13 cellular contexts compared by ENCODE assay signal in genomic region chr19:19447536-19448237, GRCh38. TPM values are rescaled to one million over a fixed set of nuclear protein-coding genes. Genes with fewer than 3 reads are reported as not detected.
DNase-seq lines count a peak whose midpoint lies in the region; ATAC-seq and TF ChIP-seq lines count a peak whose summit lies in the region.
"Had no signal": no experiment of that assay in that cellular context is flagged by ENCODE, and none has a peak within 500 bp of the region (broad histone marks: within the 10 kb centered on the region; RNA-seq: fewer than 3 reads in every experiment).

No MANE protein-coding gene starts in this region.

- H2AFZ ChIP-seq in smooth muscle cell (ENCODE audit: low read depth): no peak overlapping the region

- intact Hi-C loops in activated CD8-positive, alpha-beta T cell treated with anti-CD3 and anti-CD28 coated beads for 36 hours (cut with micrococcal nuclease): no loop called here
- intact Hi-C loops in MCF 10A (cut with micrococcal nuclease): no loop called here

- H3K4me3 ChIP-seq in skeletal muscle tissue (ENCODE audit: low read length in 3 of 3) (peak overlapping the region in 1 of 3 donors; percentile 13), smooth muscle cell (no peak overlapping the region)
- H3K4me3 ChIP-seq: A549, SJCRH30 had no signal

- DNase-seq in activated CD4-positive, alpha-beta T cell treated with anti-CD3 and anti-CD28 coated beads for 48 hours: peak; percentile 45
- no peak for DNase-seq in activated CD4-positive, alpha-beta T cell treated with anti-CD3 and anti-CD28 coated beads for 1 hour
- DNase-seq in activated CD8-positive, alpha-beta T cell treated with anti-CD3 and anti-CD28 coated beads for 36 hours: peak; percentile 70
- peak; percentile 42 for DNase-seq in fibroblast of gingiva (ENCODE audit: low read depth)
- DNase-seq in OCI-M1 (lab: John Stamatoyannopoulos, UW): no peak
- DNase-seq in MCF 10A (ENCODE audit: unreplicated experiment): no peak
- DNase-seq in smooth muscle cell (lab: John Stamatoyannopoulos, UW; ENCODE audit: unreplicated experiment): no peak
- DNase-seq: left cardiac atrium, NCI-H2081 treated with DMSO at 0.1 percent for 48 hours, SJCRH30 had no signal

- no peaks in the 10 kb centered on the region for H3K27me3 ChIP-seq in skeletal muscle tissue (ENCODE audit: control insufficient read depth in 3 of 3, insufficient read depth in 3 of 3, low read length in 3 of 3)
- no peaks in the 10 kb centered on the region for H3K27me3 ChIP-seq in smooth muscle cell (ENCODE audit: low read depth)
- H3K27me3 ChIP-seq: SJCRH30 had no signal

- H3K4me1 ChIP-seq in skeletal muscle tissue (ENCODE audit: control insufficient read depth in 3 of 3, insufficient read depth in 3 of 3, low read length in 3 of 3) (peaks cover 32 to 56% (median 35%) of the 10 kb centered on the region in 3 donors), smooth muscle cell (ENCODE audit: low read depth) (peaks cover 4% of the 10 kb centered on the region)
- H3K4me1 ChIP-seq: A549 had no signal

- H3K79me2 ChIP-seq in smooth muscle cell (ENCODE audit: low read depth): peaks cover 98% of the 10 kb centered on the region

- peak; percentile 59 for ATAC-seq in activated CD8-positive, alpha-beta T cell treated with anti-CD3 and anti-CD28 coated beads for 36 hours
- ATAC-seq: A549 had no signal

- H3K9me3 Mint-ChIP-seq in activated CD8-positive, alpha-beta T cell treated with anti-CD3 and anti-CD28 coated beads for 36 hours: peaks cover 2% of the 10 kb centered on the region
- no peaks in the 10 kb centered on the region for H3K9me3 Mint-ChIP-seq in MCF 10A (ENCODE audit: unreplicated experiment)

- H3K4me2 ChIP-seq in smooth muscle cell: no peak overlapping the region
- H3K4me2 ChIP-seq: A549 had no signal

- H3K27ac ChIP-seq in skeletal muscle tissue (ENCODE audit: low read depth, low read length) (peak overlapping the region; percentile 46), smooth muscle cell (ENCODE audit: low read depth) (no peak overlapping the region)
- H3K27ac ChIP-seq: A549, epithelial cell of prostate, SJCRH30 had no signal

- H3K4me1 Mint-ChIP-seq in activated CD8-positive, alpha-beta T cell treated with anti-CD3 and anti-CD28 coated beads for 36 hours (ENCODE audit: low read depth): peaks cover 89% of the 10 kb centered on the region
- H3K4me1 Mint-ChIP-seq in MCF 10A (ENCODE audit: insufficient read depth, unreplicated experiment): peaks cover 31% of the 10 kb centered on the region

- peaks cover 25% of the 10 kb centered on the region for H3K36me3 Mint-ChIP-seq in activated CD8-positive, alpha-beta T cell treated with anti-CD3 and anti-CD28 coated beads for 36 hours (ENCODE audit: low read depth)
- H3K36me3 Mint-ChIP-seq in MCF 10A (ENCODE audit: insufficient read depth, unreplicated experiment): peaks cover 7% of the 10 kb centered on the region

- WGBS in smooth muscle cell (ENCODE audit: low lambda C conversion rate): 84% methylated on average over 15 of the region's 15 CpGs

- H4K20me1 ChIP-seq in smooth muscle cell (ENCODE audit: low read depth): peaks cover 100% of the 10 kb centered on the region

- CTCF ChIA-PET in activated CD8-positive, alpha-beta T cell treated with anti-CD3 and anti-CD28 coated beads for 36 hours (lab: Charles Lee): interaction anchor here (0.9 kb wide), 1 partner anchor 44 kb away, joined by 4 read pairs; no protein-coding TSS in a partner anchor
- CTCF ChIA-PET in MCF 10A (lab: Yijun Ruan, JAX): interaction anchor here (1.3 to 1.4 kb wide), 3 partner anchors 10 to 81 kb away, joined by 3 to 6 read pairs (median 3); no protein-coding TSS in a partner anchor

- H3K36me3 ChIP-seq in skeletal muscle tissue (ENCODE audit: control insufficient read depth in 3 of 3, insufficient read depth in 3 of 3, low read length in 3 of 3) (no peaks in the 10 kb centered on the region), smooth muscle cell (ENCODE audit: low read depth) (no peaks in the 10 kb centered on the region)

- H3K9me3 ChIP-seq in skeletal muscle tissue (ENCODE audit: control insufficient read depth in 3 of 3, low read length in 3 of 3) (no peaks in the 10 kb centered on the region), smooth muscle cell (replicated peaks; ENCODE audit: low read depth) (no peaks in the 10 kb centered on the region)
- H3K9me3 ChIP-seq: A549, SJCRH30 had no signal

- H3K27me3 Mint-ChIP-seq in activated CD8-positive, alpha-beta T cell treated with anti-CD3 and anti-CD28 coated beads for 36 hours: no peaks in the 10 kb centered on the region
- no peaks in the 10 kb centered on the region for H3K27me3 Mint-ChIP-seq in MCF 10A (ENCODE audit: insufficient read depth, unreplicated experiment)

- peak overlapping the region; percentile 10 to 62 (median 45) for H3K9ac ChIP-seq in skeletal muscle tissue (ENCODE audit: low read depth in 1 of 3, low read length in 3 of 3)
- no peak overlapping the region for H3K9ac ChIP-seq in smooth muscle cell (ENCODE audit: low read depth)

- no peak overlapping the region for H3K4me3 Mint-ChIP-seq in activated CD8-positive, alpha-beta T cell treated with anti-CD3 and anti-CD28 coated beads for 36 hours
- H3K4me3 Mint-ChIP-seq in MCF 10A (ENCODE audit: unreplicated experiment): no peak overlapping the region

- H3F3A ChIP-seq in smooth muscle cell (ENCODE audit: low read depth): peaks cover 16% of the 10 kb centered on the region

- no peak for TF ChIP-seq CTCF in activated CD8-positive, alpha-beta T cell treated with anti-CD3 and anti-CD28 coated beads for 36 hours (IDR thresholded peaks at IDR 0.05)
- no peak for TF ChIP-seq CTCF in MCF 10A (IDR thresholded peaks at IDR 0.05; ENCODE audit: unreplicated experiment)
- TF ChIP-seq CTCF in smooth muscle cell (IDR thresholded peaks at IDR 0.05; ENCODE audit: borderline replicate concordance, insufficient read depth, poor library complexity, severe bottlenecking): no peak

- no TSS peak for BruUV-seq in MCF 10A (replicated peaks; lab: Mats Ljungman, UMichigan)

- peak overlapping the region; percentile 72 for H3K27ac Mint-ChIP-seq in activated CD8-positive, alpha-beta T cell treated with anti-CD3 and anti-CD28 coated beads for 36 hours
- H3K27ac Mint-ChIP-seq in MCF 10A (ENCODE audit: low read depth, unreplicated experiment): no peak overlapping the region

- POLR2A ChIA-PET in activated CD8-positive, alpha-beta T cell treated with anti-CD3 and anti-CD28 coated beads for 36 hours (lab: Charles Lee): interaction anchor here (1.3 to 1.9 kb wide), 4 partner anchors 12 to 83 kb away, joined by 3 to 8 read pairs (median 3); no protein-coding TSS in a partner anchor
- POLR2A ChIA-PET in MCF 10A (lab: Yijun Ruan, JAX): no interaction called here

RNA-seq across cellular contexts. Expression of gene GATAD2A, which starts 42.2 kb away (rescaled TPM):
- 100 to 1,000 TPM; 132 to 136 TPM for total RNA-seq in activated CD8-positive, alpha-beta T cell treated with anti-CD3 and anti-CD28 coated beads for 36 hours
- total RNA-seq in skeletal muscle tissue (19.8 TPM), MCF 10A (2022) (77.4 and 91.5 TPM in 2 replicates), smooth muscle cell (26.8 and 27.1 TPM in 2 replicates)
- 27.0 and 38.3 TPM in 2 replicates for polyA plus RNA-seq in smooth muscle cell

Comparison
In these comparisons a context has a peak if more than half of its experiments do, and no peak if none do; other contexts are left out.
1. DNase-seq: peak in activated CD4-positive, alpha-beta T cell treated with anti-CD3 and anti-CD28 coated beads for 48 hours (single experiment), activated CD8-positive, alpha-beta T cell treated with anti-CD3 and anti-CD28 coated beads for 36 hours (single experiment) and fibroblast of gingiva (single experiment); none in activated CD4-positive, alpha-beta T cell treated with anti-CD3 and anti-CD28 coated beads for 1 hour (single experiment), OCI-M1 (single experiment), MCF 10A (single experiment) and smooth muscle cell (single experiment).